In the genomic region with DNA sequence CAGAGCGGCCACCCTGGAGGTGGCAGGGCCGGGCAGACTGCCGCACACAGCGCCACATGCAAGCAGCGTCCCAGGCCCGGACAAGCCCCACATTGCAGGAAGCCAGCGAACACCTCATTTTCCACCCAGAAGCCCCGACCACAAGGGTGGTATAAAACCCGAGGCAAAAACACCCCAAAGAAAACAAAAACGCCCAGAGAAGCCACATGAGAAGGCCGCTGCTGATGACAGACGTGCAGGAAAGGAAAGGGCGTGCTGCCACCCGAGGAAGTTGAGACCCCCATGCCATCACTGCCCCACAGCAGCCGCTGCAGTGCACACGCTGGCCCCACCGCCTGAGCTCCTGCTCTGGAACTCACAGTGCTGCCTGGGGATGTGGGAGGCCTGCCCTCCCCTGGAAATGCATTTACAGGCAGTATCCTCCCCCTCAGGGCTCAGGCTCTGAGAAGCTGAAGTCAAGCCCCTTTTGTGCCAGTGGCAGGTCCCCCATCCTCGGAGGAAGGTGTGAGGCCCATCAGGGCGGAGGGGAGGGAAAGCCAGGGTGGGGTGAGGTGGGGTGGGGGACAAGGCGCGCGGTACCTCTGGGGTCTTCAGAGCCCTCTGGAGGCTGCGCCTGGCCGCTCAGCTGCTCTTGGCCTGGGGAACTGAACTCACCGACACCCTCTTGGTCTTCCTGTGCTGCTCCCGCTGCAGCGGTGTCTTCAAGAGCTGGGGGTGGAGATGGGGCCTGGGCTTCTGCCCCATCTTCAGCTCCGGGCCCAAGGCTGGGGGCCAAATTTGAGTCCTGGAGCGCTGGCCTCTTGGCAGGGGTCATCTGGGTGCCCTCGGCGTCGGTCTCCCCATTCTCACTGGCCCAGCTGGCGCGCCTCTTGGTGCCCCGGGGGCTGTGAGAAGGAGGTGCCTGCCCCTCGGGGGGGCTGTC, we compare ENCODE assay signal across 16 cellular contexts.
DNase-seq lines count a peak whose midpoint lies in the region; ATAC-seq and TF ChIP-seq lines count a peak whose summit lies in the region.
"Had no signal": no experiment of that assay in that cellular context is flagged by ENCODE, and none has a peak within 500 bp of the region (broad histone marks: within the 10 kb centered on the region; RNA-seq: fewer than 3 reads in every experiment).

No MANE protein-coding gene starts in this region.

- CTCF ChIA-PET in CD8-positive, alpha-beta memory T cell (lab: Charles Lee): interaction anchor here (0.9 to 3.3 kb wide), 11 partner anchors 9 to 290 kb away, joined by 3 to 20 read pairs (median 4); no protein-coding TSS in a partner anchor

- peak overlapping the region; percentile 86 for H3K27ac ChIP-seq in CD8-positive, alpha-beta memory T cell (ENCODE audit: low read depth, low read length)
- no peak overlapping the region for H3K27ac ChIP-seq in vagina
- H3K27ac ChIP-seq: HL-60, parathyroid adenoma, uterus had no signal

- TF ChIP-seq POLR2A in vagina (IDR thresholded peaks at IDR 0.05): no peak

- POLR2A ChIA-PET in CD8-positive, alpha-beta memory T cell (lab: Charles Lee): interaction anchor here (1.0 to 1.5 kb wide), 7 partner anchors 17 to 233 kb away, joined by 3 to 7 read pairs (median 4); a partner anchor contains a TSS

- peaks cover 19% of the 10 kb centered on the region for H3K36me3 ChIP-seq in CD8-positive, alpha-beta memory T cell (ENCODE audit: insufficient read depth, low read length)
- H3K36me3 ChIP-seq in vagina: peaks cover 0 to 80% of the 10 kb centered on the region in 2 donors
- H3K36me3 ChIP-seq: uterus had no signal

- H3K4me3 Mint-ChIP-seq in CD8-positive, alpha-beta memory T cell: peak overlapping the region; percentile 84 to 95 (median 85)

- H3K36me3 Mint-ChIP-seq in CD8-positive, alpha-beta memory T cell: peaks cover 13 to 71% (median 13%) of the 10 kb centered on the region in 3 donors

- TF ChIP-seq CTCF in vagina (IDR thresholded peaks at IDR 0.05) (no peak), foreskin fibroblast (IDR thresholded peaks at IDR 0.05; ENCODE audit: low read depth, low read length) (no peak)

- peaks cover 65% of the 10 kb centered on the region for H3K4me1 ChIP-seq in CD8-positive, alpha-beta memory T cell (ENCODE audit: insufficient read depth, low read length)
- H3K4me1 ChIP-seq in vagina: peaks cover 19% of the 10 kb centered on the region
- H3K4me1 ChIP-seq: parathyroid adenoma, uterus had no signal

- H3K27me3 Mint-ChIP-seq in CD8-positive, alpha-beta memory T cell: peaks cover 0 to 4% of the 10 kb centered on the region in 2 donors

- no peaks in the 10 kb centered on the region for H3K9me3 ChIP-seq in CD8-positive, alpha-beta memory T cell (ENCODE audit: low read length)
- H3K9me3 ChIP-seq in vagina: no peaks in the 10 kb centered on the region
- H3K9me3 ChIP-seq: heart right ventricle, uterus had no signal

- peak overlapping the region; percentile 96 to 100 (median 98) for H3K27ac Mint-ChIP-seq in CD8-positive, alpha-beta memory T cell

- peaks cover 47 to 79% (median 52%) of the 10 kb centered on the region in 3 donors for H3K4me1 Mint-ChIP-seq in CD8-positive, alpha-beta memory T cell

- intact Hi-C loops in vagina (cut with DNase I): no loop called here

- ATAC-seq in GM18517 (IDR thresholded peaks at IDR 0.05; ENCODE audit: unreplicated experiment) (no peak), GM21447 (IDR thresholded peaks at IDR 0.05; ENCODE audit: unreplicated experiment) (no peak)

- no peaks in the 10 kb centered on the region for H3K27me3 ChIP-seq in CD8-positive, alpha-beta memory T cell (ENCODE audit: insufficient read depth, low read length, poor library complexity, severe bottlenecking)
- H3K27me3 ChIP-seq in vagina: no peaks in the 10 kb centered on the region
- H3K27me3 ChIP-seq: heart right ventricle, uterus had no signal

- peak; percentile 57 to 90 (median 88) for DNase-seq in CD8-positive, alpha-beta memory T cell
- peak; percentile 81 for DNase-seq in activated CD8-positive, alpha-beta memory T cell treated with anti-CD3 and anti-CD28 coated beads for 24 hours
- DNase-seq in activated naive CD8-positive, alpha-beta T cell treated with anti-CD3 and anti-CD28 coated beads, Interleukin-2, amount 50 U/mL, for 16 hours (ENCODE audit: low read depth, low spot score): peak; percentile 29
- DNase-seq in stimulated activated CD8-positive, alpha-beta memory T cell treated with anti-CD3 and anti-CD28 coated beads, Interleukin-12 subunit alpha, Interleukin-12 subunit beta, amount 100 ng/mL, for 1 hour (ENCODE audit: low read depth): peak; percentile 62
- no peak for DNase-seq in vagina (ENCODE audit: extremely low spot score in 2 of 2)
- no peak for DNase-seq in foreskin fibroblast
- DNase-seq: EL; heart right ventricle; NCI-H345; RPMI8226; stimulated activated CD4-positive, alpha-beta T cell treated with anti-CD3 and anti-CD28 coated beads, Interleukin-2, amount 100 ng/mL, for 24 hours; uterus had no signal

- H3K9me3 Mint-ChIP-seq in CD8-positive, alpha-beta memory T cell: no peaks in the 10 kb centered on the region

- H3K4me3 ChIP-seq in CD8-positive, alpha-beta memory T cell (ENCODE audit: low read length): peak overlapping the region; percentile 38
- H3K4me3 ChIP-seq in vagina: no peak overlapping the region
- H3K4me3 ChIP-seq in foreskin fibroblast (ENCODE audit: low read depth in 1 of 2, low read length in 2 of 2): no peak overlapping the region
- H3K4me3 ChIP-seq: uterus had no signal

Comparison
In these comparisons a context has a peak if more than half of its experiments do, and no peak if none do; other contexts are left out.
1. DNase-seq: peak in CD8-positive, alpha-beta memory T cell (5 of 5), activated CD8-positive, alpha-beta memory T cell treated with anti-CD3 and anti-CD28 coated beads for 24 hours (single experiment), activated naive CD8-positive, alpha-beta T cell treated with anti-CD3 and anti-CD28 coated beads, Interleukin-2, amount 50 U/mL, for 16 hours (single experiment) and stimulated activated CD8-positive, alpha-beta memory T cell treated with anti-CD3 and anti-CD28 coated beads, Interleukin-12 subunit alpha, Interleukin-12 subunit beta, amount 100 ng/mL, for 1 hour (single experiment); none in vagina (0 of 2) and foreskin fibroblast (0 of 2).